ENCODE assay signal across 18 cellular contexts in the genomic region with DNA sequence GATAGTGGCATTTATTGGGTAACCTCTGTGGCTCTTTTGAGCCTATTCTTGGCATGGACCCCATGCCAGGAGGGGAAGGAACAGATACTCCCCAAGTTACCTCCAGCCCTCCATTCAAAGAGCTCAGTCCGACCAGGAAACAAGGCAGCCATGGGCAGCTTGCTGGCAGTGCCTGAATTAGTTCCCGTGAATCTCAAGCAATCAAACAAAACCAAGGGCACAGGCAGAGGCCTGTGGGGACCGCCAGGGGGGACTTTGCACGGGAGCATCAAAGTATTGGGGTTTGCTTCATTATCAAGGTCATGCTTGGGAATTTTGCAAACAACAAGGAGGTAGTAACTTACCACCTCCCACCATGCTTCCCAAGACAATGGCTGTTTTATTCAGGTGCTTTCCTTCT.
"Had no signal": no experiment of that assay in that cellular context is flagged by ENCODE, and none has a peak within 500 bp of the region (broad histone marks: within the 10 kb centered on the region; RNA-seq: fewer than 3 reads in every experiment).

No MANE protein-coding gene starts in this region.

- H3K4me3 Mint-ChIP-seq: naive B cell; stimulated activated effector memory CD8-positive, alpha-beta T cell treated with anti-CD3 and anti-CD28 coated beads, Interleukin-12 subunit alpha, Interleukin-12 subunit beta, amount 100 ng/mL, for 72 hours had no signal

- DNase-seq: effector memory CD4-positive, alpha-beta T cell; esophagus squamous epithelium; foreskin fibroblast; glutamatergic neuron; left colon; mesendoderm; naive B cell; stimulated activated CD4-positive, alpha-beta T cell treated with anti-CD3 and anti-CD28 coated beads, Interleukin-4, amount 100 ng/mL, for 1 hour; stimulated activated CD8-positive, alpha-beta memory T cell treated with anti-CD3 and anti-CD28 coated beads, Interleukin-4, amount 100 ng/mL, for 48 hours; stimulated activated naive CD8-positive, alpha-beta T cell treated with anti-CD3 and anti-CD28 coated beads, Interleukin-15, Interleukin-2, amounts not matched to agents 100 U/mL and 50 U/mL, for 24 hours had no signal

- H3K27me3 ChIP-seq: upper lobe of left lung, vagina had no signal

- H3K36me3 Mint-ChIP-seq: naive B cell; stimulated activated effector memory CD8-positive, alpha-beta T cell treated with anti-CD3 and anti-CD28 coated beads, Interleukin-12 subunit alpha, Interleukin-12 subunit beta, amount 100 ng/mL, for 72 hours had no signal

- H3K4me1 Mint-ChIP-seq: naive B cell; stimulated activated effector memory CD8-positive, alpha-beta T cell treated with anti-CD3 and anti-CD28 coated beads, Interleukin-12 subunit alpha, Interleukin-12 subunit beta, amount 100 ng/mL, for 72 hours had no signal

- H3K4me1 ChIP-seq: gastroesophageal sphincter, tibial artery, upper lobe of left lung had no signal

- H3K27ac ChIP-seq: epithelial cell of prostate, esophagus squamous epithelium, gastroesophageal sphincter, tibial artery, upper lobe of left lung, vagina had no signal

- H3K27ac Mint-ChIP-seq: naive B cell; stimulated activated effector memory CD8-positive, alpha-beta T cell treated with anti-CD3 and anti-CD28 coated beads, Interleukin-12 subunit alpha, Interleukin-12 subunit beta, amount 100 ng/mL, for 72 hours had no signal

- H3K4me3 ChIP-seq: esophagus squamous epithelium, gastroesophageal sphincter, smooth muscle cell, tibial artery, upper lobe of left lung, vagina had no signal

- H3K9me3 ChIP-seq: esophagus squamous epithelium, gastroesophageal sphincter, tibial artery, upper lobe of left lung, vagina had no signal

- H3K9me3 Mint-ChIP-seq: naive B cell; stimulated activated effector memory CD8-positive, alpha-beta T cell treated with anti-CD3 and anti-CD28 coated beads, Interleukin-12 subunit alpha, Interleukin-12 subunit beta, amount 100 ng/mL, for 72 hours had no signal

- H3K36me3 ChIP-seq: esophagus squamous epithelium, gastroesophageal sphincter, tibial artery, upper lobe of left lung, vagina had no signal

- H3K4me2 ChIP-seq: smooth muscle cell had no signal

- ATAC-seq: gastroesophageal sphincter; left colon; right cardiac atrium; stimulated activated effector memory CD8-positive, alpha-beta T cell treated with anti-CD3 and anti-CD28 coated beads, Interleukin-12 subunit alpha, Interleukin-12 subunit beta, amount 100 ng/mL, for 72 hours; stimulated activated naive CD8-positive, alpha-beta T cell treated with anti-CD3 and anti-CD28 coated beads, Interleukin-15, Interleukin-2, amounts not matched to agents 100 U/mL and 50 U/mL, for 24 hours had no signal
